Comparison of ENCODE assay signal across 1 cellular context in the genomic region with DNA sequence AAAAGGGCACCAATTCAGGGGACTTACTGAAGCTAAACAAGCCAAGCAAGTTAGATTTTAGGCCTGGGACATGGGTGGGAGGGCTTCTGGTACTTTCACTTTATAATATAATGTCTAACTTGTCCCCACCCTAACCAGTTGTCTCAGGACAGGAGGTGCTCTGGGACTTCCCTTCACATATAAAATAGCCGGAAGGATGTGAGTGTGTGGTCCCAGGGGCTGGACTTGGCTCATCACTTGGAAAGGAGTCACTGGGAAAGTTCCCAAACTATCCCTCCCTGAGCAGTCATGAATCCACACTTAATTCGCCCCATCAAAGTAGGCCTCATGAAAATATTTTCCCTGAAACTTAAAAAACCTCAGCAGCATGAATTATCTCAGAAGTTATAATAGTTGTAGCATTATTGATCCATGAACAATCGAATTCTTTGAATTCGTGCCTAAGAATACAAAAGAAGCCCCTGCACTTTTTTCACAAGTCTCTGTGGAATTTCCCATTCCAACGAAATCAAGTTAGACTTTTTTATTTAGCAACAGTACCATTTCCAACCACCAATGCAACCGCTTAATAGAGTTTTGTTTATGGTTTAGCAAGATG.
TF ChIP-seq lines count a peak whose summit lies in the region.

No MANE protein-coding gene starts in this region.

TF ChIP-seq in WTC11, 78 proteins besides CTCF, POLR2A, EP300 and RAD21 (continued from another document):
- TF ChIP-seq, protein P1, sequence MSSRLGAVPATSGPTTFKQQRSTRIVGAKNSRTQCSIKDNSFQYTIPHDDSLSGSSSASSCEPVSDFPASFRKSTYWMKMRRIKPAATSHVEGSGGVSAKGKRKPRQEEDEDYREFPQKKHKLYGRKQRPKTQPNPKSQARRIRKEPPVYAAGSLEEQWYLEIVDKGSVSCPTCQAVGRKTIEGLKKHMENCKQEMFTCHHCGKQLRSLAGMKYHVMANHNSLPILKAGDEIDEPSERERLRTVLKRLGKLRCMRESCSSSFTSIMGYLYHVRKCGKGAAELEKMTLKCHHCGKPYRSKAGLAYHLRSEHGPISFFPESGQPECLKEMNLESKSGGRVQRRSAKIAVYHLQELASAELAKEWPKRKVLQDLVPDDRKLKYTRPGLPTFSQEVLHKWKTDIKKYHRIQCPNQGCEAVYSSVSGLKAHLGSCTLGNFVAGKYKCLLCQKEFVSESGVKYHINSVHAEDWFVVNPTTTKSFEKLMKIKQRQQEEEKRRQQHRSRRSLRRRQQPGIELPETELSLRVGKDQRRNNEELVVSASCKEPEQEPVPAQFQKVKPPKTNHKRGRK (CRISPR knock-in tag; IDR thresholded peaks at IDR 0.05; ENCODE audit: borderline replicate concordance), result no peak
- TF ChIP-seq, protein P2, sequence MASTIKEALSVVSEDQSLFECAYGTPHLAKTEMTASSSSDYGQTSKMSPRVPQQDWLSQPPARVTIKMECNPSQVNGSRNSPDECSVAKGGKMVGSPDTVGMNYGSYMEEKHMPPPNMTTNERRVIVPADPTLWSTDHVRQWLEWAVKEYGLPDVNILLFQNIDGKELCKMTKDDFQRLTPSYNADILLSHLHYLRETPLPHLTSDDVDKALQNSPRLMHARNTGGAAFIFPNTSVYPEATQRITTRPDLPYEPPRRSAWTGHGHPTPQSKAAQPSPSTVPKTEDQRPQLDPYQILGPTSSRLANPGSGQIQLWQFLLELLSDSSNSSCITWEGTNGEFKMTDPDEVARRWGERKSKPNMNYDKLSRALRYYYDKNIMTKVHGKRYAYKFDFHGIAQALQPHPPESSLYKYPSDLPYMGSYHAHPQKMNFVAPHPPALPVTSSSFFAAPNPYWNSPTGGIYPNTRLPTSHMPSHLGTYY (CRISPR knock-in tag; IDR thresholded peaks at IDR 0.05), result no peak
- TF ChIP-seq NR2C2 (CRISPR knock-in tag; IDR thresholded peaks at IDR 0.05) (no peak), GTF2I (CRISPR knock-in tag; conservative IDR thresholded peaks at IDR 0.05) (no peak), EMX1 (CRISPR knock-in tag; IDR thresholded peaks at IDR 0.05) (no peak), ZNF263 (CRISPR knock-in tag; IDR thresholded peaks at IDR 0.05; ENCODE audit: low read depth) (no peak)
- TF ChIP-seq, protein P3, sequence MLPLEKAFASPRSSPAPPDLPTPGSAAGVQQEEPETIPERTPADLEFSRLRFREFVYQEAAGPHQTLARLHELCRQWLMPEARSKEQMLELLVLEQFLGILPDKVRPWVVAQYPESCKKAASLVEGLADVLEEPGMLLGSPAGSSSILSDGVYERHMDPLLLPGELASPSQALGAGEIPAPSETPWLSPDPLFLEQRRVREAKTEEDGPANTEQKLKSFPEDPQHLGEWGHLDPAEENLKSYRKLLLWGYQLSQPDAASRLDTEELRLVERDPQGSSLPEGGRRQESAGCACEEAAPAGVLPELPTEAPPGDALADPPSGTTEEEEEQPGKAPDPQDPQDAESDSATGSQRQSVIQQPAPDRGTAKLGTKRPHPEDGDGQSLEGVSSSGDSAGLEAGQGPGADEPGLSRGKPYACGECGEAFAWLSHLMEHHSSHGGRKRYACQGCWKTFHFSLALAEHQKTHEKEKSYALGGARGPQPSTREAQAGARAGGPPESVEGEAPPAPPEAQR (CRISPR knock-in tag; IDR thresholded peaks at IDR 0.05), result no peak
- TF ChIP-seq, protein P4, sequence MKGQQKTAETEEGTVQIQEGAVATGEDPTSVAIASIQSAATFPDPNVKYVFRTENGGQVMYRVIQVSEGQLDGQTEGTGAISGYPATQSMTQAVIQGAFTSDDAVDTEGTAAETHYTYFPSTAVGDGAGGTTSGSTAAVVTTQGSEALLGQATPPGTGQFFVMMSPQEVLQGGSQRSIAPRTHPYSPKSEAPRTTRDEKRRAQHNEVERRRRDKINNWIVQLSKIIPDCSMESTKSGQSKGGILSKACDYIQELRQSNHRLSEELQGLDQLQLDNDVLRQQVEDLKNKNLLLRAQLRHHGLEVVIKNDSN (CRISPR knock-in tag; IDR thresholded peaks at IDR 0.05), result no peak
- TF ChIP-seq, protein P5, sequence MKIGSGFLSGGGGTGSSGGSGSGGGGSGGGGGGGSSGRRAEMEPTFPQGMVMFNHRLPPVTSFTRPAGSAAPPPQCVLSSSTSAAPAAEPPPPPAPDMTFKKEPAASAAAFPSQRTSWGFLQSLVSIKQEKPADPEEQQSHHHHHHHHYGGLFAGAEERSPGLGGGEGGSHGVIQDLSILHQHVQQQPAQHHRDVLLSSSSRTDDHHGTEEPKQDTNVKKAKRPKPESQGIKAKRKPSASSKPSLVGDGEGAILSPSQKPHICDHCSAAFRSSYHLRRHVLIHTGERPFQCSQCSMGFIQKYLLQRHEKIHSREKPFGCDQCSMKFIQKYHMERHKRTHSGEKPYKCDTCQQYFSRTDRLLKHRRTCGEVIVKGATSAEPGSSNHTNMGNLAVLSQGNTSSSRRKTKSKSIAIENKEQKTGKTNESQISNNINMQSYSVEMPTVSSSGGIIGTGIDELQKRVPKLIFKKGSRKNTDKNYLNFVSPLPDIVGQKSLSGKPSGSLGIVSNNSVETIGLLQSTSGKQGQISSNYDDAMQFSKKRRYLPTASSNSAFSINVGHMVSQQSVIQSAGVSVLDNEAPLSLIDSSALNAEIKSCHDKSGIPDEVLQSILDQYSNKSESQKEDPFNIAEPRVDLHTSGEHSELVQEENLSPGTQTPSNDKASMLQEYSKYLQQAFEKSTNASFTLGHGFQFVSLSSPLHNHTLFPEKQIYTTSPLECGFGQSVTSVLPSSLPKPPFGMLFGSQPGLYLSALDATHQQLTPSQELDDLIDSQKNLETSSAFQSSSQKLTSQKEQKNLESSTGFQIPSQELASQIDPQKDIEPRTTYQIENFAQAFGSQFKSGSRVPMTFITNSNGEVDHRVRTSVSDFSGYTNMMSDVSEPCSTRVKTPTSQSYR (CRISPR knock-in tag; IDR thresholded peaks at IDR 0.05), result no peak
